Comparison of ENCODE assay signal across 23 cellular contexts in the genomic region with DNA sequence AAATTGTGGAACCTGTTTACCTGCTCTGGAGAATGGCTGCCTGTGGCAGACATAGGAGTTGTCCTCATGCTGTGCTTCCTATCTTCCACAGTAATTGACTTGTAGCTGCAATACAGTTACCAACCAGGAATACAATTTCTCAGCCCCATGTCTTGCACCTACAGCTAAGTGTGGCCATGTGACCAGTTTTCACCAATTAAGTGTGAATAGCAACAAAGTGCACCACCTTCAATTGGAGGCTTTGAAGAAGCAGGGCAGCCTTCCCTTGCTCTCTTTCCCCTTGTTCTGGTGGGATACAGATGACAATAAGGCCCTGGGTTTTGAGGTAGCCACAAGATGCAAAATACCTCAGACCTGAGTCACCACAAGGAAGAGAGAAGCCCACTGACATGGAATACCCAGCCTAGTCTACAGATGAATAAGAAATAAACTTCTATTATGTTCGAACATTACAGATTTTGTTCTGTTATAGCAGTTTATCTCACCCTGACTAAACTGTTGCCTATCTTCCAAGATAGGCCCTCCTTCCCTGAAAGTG.
DNase-seq lines count a peak whose midpoint lies in the region; ATAC-seq, FAIRE-seq and TF ChIP-seq lines count a peak whose summit lies in the region.
"Had no signal": no experiment of that assay in that cellular context is flagged by ENCODE, and none has a peak within 500 bp of the region (broad histone marks: within the 10 kb centered on the region; RNA-seq: fewer than 3 reads in every experiment).

No MANE protein-coding gene starts in this region.

- no peak overlapping the region for H3K18ac ChIP-seq in H1 (ENCODE audit: extremely low read depth, low read length)

- POLR2A ChIA-PET in H1 (lab: Charles Lee; ENCODE audit: partially characterized antibody), result no interaction called here

- no peaks in the 10 kb centered on the region for H3K36me3 Mint-ChIP-seq in activated naive CD8-positive, alpha-beta T cell treated with anti-CD3 and anti-CD28 coated beads, Interleukin-2, amount 50 U/mL, for 24 hours (ENCODE audit: low read depth)
- H3K36me3 Mint-ChIP-seq in activated naive CD8-positive, alpha-beta T cell treated with anti-CD3 and anti-CD28 coated beads for 36 hours, result peaks cover 11% of the 10 kb centered on the region
- H3K36me3 Mint-ChIP-seq in stimulated activated memory B cell treated with anti-CD40 and anti-IgM and Interleukin-4, amounts not matched to agents 10 μg/mL and 1 μg/mL and 100 μg/mL, for 72 hours, result no peaks in the 10 kb centered on the region
- H3K36me3 Mint-ChIP-seq: CD8-positive, alpha-beta T cell had no signal

- H3K56ac ChIP-seq in H1 (replicated peaks; ENCODE audit: insufficient read length, low read depth, low read length), result no peak overlapping the region

- H3K27ac ChIP-seq in H1 (ENCODE audit: low read depth, low read length) (no peak overlapping the region), ovary (no peak overlapping the region)
- H3K27ac ChIP-seq: BLaER1, KMS-11 had no signal

- no peaks in the 10 kb centered on the region for H3F3A ChIP-seq in Loucy (ENCODE audit: low read depth)

- peaks cover 21% of the 10 kb centered on the region for H3K4me1 ChIP-seq in Loucy (ENCODE audit: insufficient read depth, low read length, poor library complexity, severe bottlenecking)
- peaks cover 0 to 5% (median 0%) of the 10 kb centered on the region in 4 experiments; a peak in 1 of 7 replicates for H3K4me1 ChIP-seq in H1 (replicated peaks in 1 of 4; ENCODE audit: control insufficient read depth in 3 of 4, insufficient read depth in 4 of 4, low read length in 3 of 4)
- H3K4me1 ChIP-seq in ovary (ENCODE audit: insufficient read depth), result no peaks in the 10 kb centered on the region
- H3K4me1 ChIP-seq: BLaER1 had no signal

- H3K36me3 ChIP-seq in Loucy (ENCODE audit: insufficient read depth, low read length) (no peaks in the 10 kb centered on the region), H1 (ENCODE audit: control insufficient read depth in 2 of 4, insufficient read depth in 4 of 4, low read length in 3 of 4) (no peaks in the 10 kb centered on the region), ovary (no peaks in the 10 kb centered on the region)
- H3K36me3 ChIP-seq: BLaER1, MG63 had no signal

- H3K27me3 Mint-ChIP-seq in activated naive CD8-positive, alpha-beta T cell treated with anti-CD3 and anti-CD28 coated beads, Interleukin-2, amount 50 U/mL, for 24 hours, result no peaks in the 10 kb centered on the region
- no peaks in the 10 kb centered on the region for H3K27me3 Mint-ChIP-seq in activated naive CD8-positive, alpha-beta T cell treated with anti-CD3 and anti-CD28 coated beads for 36 hours
- H3K27me3 Mint-ChIP-seq in stimulated activated memory B cell treated with anti-CD40 and anti-IgM and Interleukin-4, amounts not matched to agents 10 μg/mL and 1 μg/mL and 100 μg/mL, for 72 hours, result no peaks in the 10 kb centered on the region

- H3K4me3 Mint-ChIP-seq in activated naive CD8-positive, alpha-beta T cell treated with anti-CD3 and anti-CD28 coated beads, Interleukin-2, amount 50 U/mL, for 24 hours, result no peak overlapping the region
- H3K4me3 Mint-ChIP-seq in activated naive CD8-positive, alpha-beta T cell treated with anti-CD3 and anti-CD28 coated beads for 36 hours, result no peak overlapping the region
- no peak overlapping the region for H3K4me3 Mint-ChIP-seq in stimulated activated memory B cell treated with anti-CD40 and anti-IgM and Interleukin-4, amounts not matched to agents 10 μg/mL and 1 μg/mL and 100 μg/mL, for 72 hours
- H3K4me3 Mint-ChIP-seq: CD8-positive, alpha-beta T cell; H9 had no signal

- no peak overlapping the region for H2BK12ac ChIP-seq in H1 (ENCODE audit: low read depth, low read length)

- CTCF ChIA-PET in H1 (lab: Charles Lee; ENCODE audit: partially characterized antibody), result no interaction called here

- H3K9me3 ChIP-seq in Loucy (ENCODE audit: insufficient read depth, low read depth, low read length) (no peaks in the 10 kb centered on the region), H1 (ENCODE audit: insufficient read depth in 2 of 2, low read depth in 1 of 2, low read length in 1 of 2) (no peaks in the 10 kb centered on the region), ovary (no peaks in the 10 kb centered on the region)
- H3K9me3 ChIP-seq: BLaER1, MG63 had no signal

- H3K9me3 Mint-ChIP-seq in activated naive CD8-positive, alpha-beta T cell treated with anti-CD3 and anti-CD28 coated beads, Interleukin-2, amount 50 U/mL, for 24 hours, result no peaks in the 10 kb centered on the region
- H3K9me3 Mint-ChIP-seq in activated naive CD8-positive, alpha-beta T cell treated with anti-CD3 and anti-CD28 coated beads for 36 hours, result peaks cover 7% of the 10 kb centered on the region
- no peaks in the 10 kb centered on the region for H3K9me3 Mint-ChIP-seq in stimulated activated memory B cell treated with anti-CD40 and anti-IgM and Interleukin-4, amounts not matched to agents 10 μg/mL and 1 μg/mL and 100 μg/mL, for 72 hours
- H3K9me3 Mint-ChIP-seq: CD8-positive, alpha-beta T cell; H9 had no signal

- no peaks in the 10 kb centered on the region for H3K79me1 ChIP-seq in H1 (ENCODE audit: low read depth, low read length)

- no peak overlapping the region for H2BK120ac ChIP-seq in H1 (replicated peaks; ENCODE audit: low read depth, low read length)

- H4K20me1 ChIP-seq in Loucy (ENCODE audit: insufficient read depth, low read length, poor library complexity, severe bottlenecking) (no peaks in the 10 kb centered on the region), H1 (replicated peaks in 1 of 2; ENCODE audit: control insufficient read depth in 1 of 2, insufficient read depth in 2 of 2, low read length in 2 of 2) (no peaks in the 10 kb centered on the region)
- H4K20me1 ChIP-seq: BLaER1 had no signal

- TF ChIP-seq POLR2A in H1 (IDR thresholded peaks at IDR 0.05; ENCODE audit: control extremely low read depth in 1 of 2, low read depth in 2 of 2, low read length in 2 of 2) (no peak), ovary (IDR thresholded peaks at IDR 0.05) (no peak)

- no peak overlapping the region for H2BK15ac ChIP-seq in H1 (ENCODE audit: low read length)

- H2AFZ ChIP-seq in Loucy (ENCODE audit: low read length) (peak overlapping the region; percentile 38; the same call in 1 of the 2 replicates), H1 (ENCODE audit: low read length) (peak overlapping the region; percentile 71; the same call in 1 of the 2 replicates)

- peak overlapping the region; percentile 69 for H3K14ac ChIP-seq in H1 (ENCODE audit: insufficient read length)

- H3K27me3 ChIP-seq in Loucy (ENCODE audit: insufficient read depth, low read length, poor library complexity, severe bottlenecking) (no peaks in the 10 kb centered on the region), H1 (replicated peaks in 1 of 4; ENCODE audit: control insufficient read depth in 3 of 4, extremely low read depth in 1 of 4, insufficient read depth in 3 of 4, low read length in 3 of 4) (no peaks in the 10 kb centered on the region), ovary (no peaks in the 10 kb centered on the region)
- H3K27me3 ChIP-seq: BLaER1, MG63 had no signal

- ATAC-seq in activated naive CD8-positive, alpha-beta T cell treated with anti-CD3 and anti-CD28 coated beads, Interleukin-2, amount 50 U/mL, for 24 hours, result peak; percentile 38
- ATAC-seq in stimulated activated memory B cell treated with anti-CD40 and anti-IgM and Interleukin-4, amounts not matched to agents 10 μg/mL and 1 μg/mL and 100 μg/mL, for 72 hours, result no peak
- ATAC-seq: CD8-positive, alpha-beta T cell; SK-N-SH treated with all-trans-retinoic acid at 6 μM for 48 hours had no signal

- H3K27ac Mint-ChIP-seq in activated naive CD8-positive, alpha-beta T cell treated with anti-CD3 and anti-CD28 coated beads, Interleukin-2, amount 50 U/mL, for 24 hours, result no peak overlapping the region
- H3K27ac Mint-ChIP-seq in activated naive CD8-positive, alpha-beta T cell treated with anti-CD3 and anti-CD28 coated beads for 36 hours, result no peak overlapping the region
- peak overlapping the region; percentile 2 for H3K27ac Mint-ChIP-seq in stimulated activated memory B cell treated with anti-CD40 and anti-IgM and Interleukin-4, amounts not matched to agents 10 μg/mL and 1 μg/mL and 100 μg/mL, for 72 hours
- H3K27ac Mint-ChIP-seq: CD8-positive, alpha-beta T cell; H9 had no signal

- H3K23me2 ChIP-seq in H1 (ENCODE audit: low read depth, low read length), result no peaks in the 10 kb centered on the region

- no peaks in the 10 kb centered on the region for H3K79me2 ChIP-seq in Loucy (ENCODE audit: insufficient read depth, low read length)
- H3K79me2 ChIP-seq in H1 (ENCODE audit: control insufficient read depth in 1 of 2, insufficient read depth in 2 of 2, low read length in 2 of 2), result no peaks in the 10 kb centered on the region

- intact Hi-C loops in ovary (cut with DNase I), result no loop called here

- no peak for TF ChIP-seq EP300 in H1 (IDR thresholded peaks at IDR 0.05; ENCODE audit: borderline replicate concordance in 1 of 2, low read depth in 2 of 2, low read length in 2 of 2)
- no peak for TF ChIP-seq EP300 in ovary (IDR thresholded peaks at IDR 0.05)

- H3K4me3 ChIP-seq in Loucy (ENCODE audit: low read length, poor library complexity, severe bottlenecking) (no peak overlapping the region), H1 (ENCODE audit: extremely low read depth in 1 of 4, insufficient read depth in 2 of 4, low read depth in 3 of 4, low read length in 4 of 4) (no peak overlapping the region), ovary (no peak overlapping the region)
- H3K4me3 ChIP-seq: BLaER1, MG63 had no signal

- no peak for DNase-seq in activated naive CD8-positive, alpha-beta T cell treated with anti-CD3 and anti-CD28 coated beads, Interleukin-2, amount 50 U/mL, for 24 hours
- DNase-seq in activated naive CD8-positive, alpha-beta T cell treated with anti-CD3 and anti-CD28 coated beads for 36 hours, result no peak
- no peak for DNase-seq in H1 (ENCODE audit: low read depth in 1 of 2, low spot score in 2 of 2)
- DNase-seq in AG20443 (ENCODE audit: low spot score), result no peak
- DNase-seq in ovary, result no peak
- no peak for DNase-seq in KG1 (lab: John Stamatoyannopoulos, UW)
- DNase-seq: 8988T; CD8-positive, alpha-beta T cell; DMS79; H9; MG63; NCI-H1092 treated with DMSO at 0.1 percent for 48 hours; NCI-H1694; NCI-H2107; NCI-H2227 treated with DMSO at 0.1 percent for 48 hours; NCI-H524; Right ventricle myocardium superior had no signal

- no peak overlapping the region for H4K91ac ChIP-seq in H1 (replicated peaks; ENCODE audit: insufficient read length, low read length)

- WGBS in H1 (ENCODE audit: extremely low coverage in 1 of 2, insufficient coverage in 1 of 2, insufficient read length in 1 of 2, insufficient replicate concordance in 2 of 2, low coverage in 1 of 2, low lambda C conversion rate in 2 of 2, missing lambda C conversion rate in 1 of 2), 2 experiments, result 96% methylated on average over 1 of the region's 1 CpG; no CpG with 5 or more reads in 1 of the 2 experiments
- 95 to 96% (median 95%) methylated on average over 1 of the region's 1 CpG for WGBS in ovary, 3 donors

- H2BK20ac ChIP-seq in H1 (ENCODE audit: low read length), result no peak overlapping the region

- no peak overlapping the region for H2AK5ac ChIP-seq in H1 (ENCODE audit: low read depth, low read length)

- H3K4me1 Mint-ChIP-seq in activated naive CD8-positive, alpha-beta T cell treated with anti-CD3 and anti-CD28 coated beads, Interleukin-2, amount 50 U/mL, for 24 hours, result peaks cover 45% of the 10 kb centered on the region
- peaks cover 39% of the 10 kb centered on the region for H3K4me1 Mint-ChIP-seq in activated naive CD8-positive, alpha-beta T cell treated with anti-CD3 and anti-CD28 coated beads for 36 hours
- peaks cover 6% of the 10 kb centered on the region for H3K4me1 Mint-ChIP-seq in stimulated activated memory B cell treated with anti-CD40 and anti-IgM and Interleukin-4, amounts not matched to agents 10 μg/mL and 1 μg/mL and 100 μg/mL, for 72 hours

- no peak for TF ChIP-seq CTCF in Loucy (conservative IDR thresholded peaks at IDR 0.05; ENCODE audit: low read length)
- no peak for TF ChIP-seq CTCF in H1 (IDR thresholded peaks at IDR 0.05; ENCODE audit: control extremely low read depth in 1 of 3, insufficient read depth in 1 of 3, low read depth in 1 of 3, low read length in 3 of 3)
- TF ChIP-seq CTCF in ovary (IDR thresholded peaks at IDR 0.05), result no peak

- H3K4ac ChIP-seq in H1 (replicated peaks; ENCODE audit: insufficient read length, low read depth, low read length), result no peak overlapping the region

- no peak overlapping the region for H2BK5ac ChIP-seq in H1 (ENCODE audit: low read depth, low read length)

- no peak overlapping the region for H3K4me2 ChIP-seq in Loucy (ENCODE audit: low read depth, low read length, poor library complexity, severe bottlenecking)
- H3K4me2 ChIP-seq in H1 (ENCODE audit: insufficient read depth in 1 of 2, low read depth in 2 of 2, low read length in 2 of 2), result no peak overlapping the region
- H3K4me2 ChIP-seq: BLaER1, KMS-11 had no signal

- H4K8ac ChIP-seq in H1 (ENCODE audit: extremely low read depth, insufficient read depth, low read length), result no peak overlapping the region

- no peak overlapping the region for H3K23ac ChIP-seq in H1 (ENCODE audit: insufficient read length)

- no peak overlapping the region for H4K5ac ChIP-seq in H1 (ENCODE audit: insufficient read length, low read depth, low read length)

- no peak for FAIRE-seq in H1 (lab: Jason Lieb, UNC)
- FAIRE-seq: RCC 7860 had no signal

- TF ChIP-seq RAD21 in H1 (IDR thresholded peaks at IDR 0.05 in 1 of 2, conservative IDR thresholded peaks at IDR 0.05 in 1 of 2; ENCODE audit: low read depth in 2 of 2, low read length in 2 of 2), result no peak

- H3K9ac ChIP-seq in Loucy (ENCODE audit: low read depth, low read length, poor library complexity, severe bottlenecking), result no peak overlapping the region
- no peak overlapping the region; a peak in 1 of 7 replicates for H3K9ac ChIP-seq in H1 (replicated peaks in 1 of 4; ENCODE audit: extremely low read depth in 1 of 4, low read depth in 3 of 4, low read length in 3 of 4)
- H3K9ac ChIP-seq: BLaER1, KMS-11 had no signal

- H3K9me2 ChIP-seq in Loucy (replicated peaks; ENCODE audit: low read depth, low read length), result no peaks in the 10 kb centered on the region
